8 cellular contexts compared by ENCODE assay signal in the genomic region with DNA sequence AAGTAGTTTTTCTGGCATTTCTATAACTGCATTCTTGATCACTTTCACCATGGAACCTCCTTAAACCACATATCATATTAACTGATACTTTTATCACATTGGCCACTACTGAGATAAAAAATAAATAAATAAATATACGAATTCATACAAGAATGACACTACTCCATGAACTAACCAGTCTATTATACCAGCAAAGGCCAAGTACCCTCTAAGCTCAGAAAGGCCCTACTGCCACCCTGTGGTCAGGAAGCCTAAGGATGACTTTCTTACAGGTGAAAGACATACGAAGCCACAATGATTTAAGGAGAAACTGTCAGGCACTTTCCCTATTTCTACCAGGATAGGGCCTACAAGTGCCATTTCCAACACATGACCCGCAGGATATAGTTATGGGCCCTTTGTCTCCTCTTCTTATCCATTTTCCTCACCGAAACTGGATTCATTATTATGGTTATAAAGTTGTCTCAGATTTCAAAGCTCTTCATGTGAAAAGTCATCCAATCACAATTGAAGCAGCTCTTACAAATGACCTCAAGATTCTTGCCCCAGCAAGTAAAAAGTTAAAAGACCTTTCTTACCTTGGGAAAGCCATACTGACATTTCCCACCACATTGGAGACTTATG. TPM values are rescaled to one million over a fixed set of nuclear protein-coding genes. Genes with fewer than 3 reads are reported as not detected.
DNase-seq lines count a peak whose midpoint lies in the region; ATAC-seq lines count a peak whose summit lies in the region.

No MANE protein-coding gene starts in this region.

- H3K36me3 ChIP-seq in Karpas-422 (ENCODE audit: insufficient read depth, low read length) (peaks cover 39% of the 10 kb centered on the region; the same call in 1 of the 2 replicates), adipocyte (ENCODE audit: control insufficient read depth, insufficient read depth, low read length, severe bottlenecking) (peaks cover 83% of the 10 kb centered on the region)

- H3K9ac ChIP-seq in Karpas-422 (ENCODE audit: low read length) = no peak overlapping the region
- H3K9ac ChIP-seq in adipocyte (ENCODE audit: low read length) = no peak overlapping the region

- intact Hi-C loops in cardiac septum (cut with DNase I) = loop anchor here (1.0 to 5.0 kb wide), 2 partner anchors 118 to 347 kb away; no protein-coding TSS in a partner anchor

- H3K9me2 ChIP-seq in Karpas-422 (replicated peaks; ENCODE audit: insufficient read depth, low read length) = no peaks in the 10 kb centered on the region

- H3K4me1 ChIP-seq in Karpas-422 (ENCODE audit: low read length) (peaks cover 12% of the 10 kb centered on the region), adipocyte (ENCODE audit: control insufficient read depth, insufficient read depth, low read length) (no peaks in the 10 kb centered on the region)

- peak; percentile 84 for DNase-seq in DMS53 (lab: John Stamatoyannopoulos, UW)
- DNase-seq in Karpas-422 = peak; percentile 89
- DNase-seq in SK-N-DZ (ENCODE audit: low spot score) = peak; percentile 35
- peak; percentile 70 for DNase-seq in adipocyte (ENCODE audit: low read depth)
- peak; percentile 78 for DNase-seq in cardiac septum (ENCODE audit: low spot score)
- peak; percentile 75 for DNase-seq in renal cortical epithelial cell (ENCODE audit: low read depth)
- DNase-seq in OCI-M2 (lab: John Stamatoyannopoulos, UW; ENCODE audit: unreplicated experiment) = no peak

- peaks cover 30% of the 10 kb centered on the region for H3K79me2 ChIP-seq in Karpas-422 (ENCODE audit: low read length)

- H3K27ac ChIP-seq in Karpas-422 (ENCODE audit: low read length) = peak overlapping the region; percentile 61

- H3K9me3 ChIP-seq in Karpas-422 (ENCODE audit: low read length) (no peaks in the 10 kb centered on the region), adipocyte (ENCODE audit: control insufficient read depth, low read length) (no peaks in the 10 kb centered on the region)

- H3K4me2 ChIP-seq in Karpas-422 (ENCODE audit: low read depth, low read length, poor library complexity, severe bottlenecking) = no peak overlapping the region

- H2AFZ ChIP-seq in Karpas-422 (ENCODE audit: low read length) = no peak overlapping the region

- H3K4me3 ChIP-seq in Karpas-422 (ENCODE audit: low read length) (no peak overlapping the region), adipocyte (ENCODE audit: low read length) (no peak overlapping the region)

- no peaks in the 10 kb centered on the region for H4K20me1 ChIP-seq in Karpas-422 (ENCODE audit: insufficient read depth, low read depth, low read length)

- H3K27me3 ChIP-seq in Karpas-422 (ENCODE audit: low read length) (no peaks in the 10 kb centered on the region), adipocyte (replicated peaks; ENCODE audit: control insufficient read depth, insufficient read depth, low read length) (no peaks in the 10 kb centered on the region)

- ATAC-seq in GM19324 (IDR thresholded peaks at IDR 0.05; ENCODE audit: low FRiP score, unreplicated experiment) = no peak

RNA-seq across cellular contexts. Expression of a gene that starts 23.9 kb away (rescaled TPM):
- 56.9 and 71.8 TPM in 2 replicates for total RNA-seq in Karpas-422 (2014; rRNA removed; shearing (Covaris generic); ENCODE audit: low replicate concordance)
- polyA plus RNA-seq in SK-N-DZ (2014; cell fraction: cytosol; rRNA removed) = 97.1 and 122 TPM in 2 replicates
- 91.4 and 99.0 TPM in 2 replicates for polyA plus RNA-seq in SK-N-DZ (2014; cell fraction: nucleus; rRNA removed)
- total RNA-seq in cardiac septum (54.1 TPM), renal cortical epithelial cell (70.0 and 71.1 TPM in 2 replicates)

RNA-seq across cellular contexts. Expression of a gene that starts 27.0 kb away (rescaled TPM):
- 248 and 524 TPM in 2 replicates for total RNA-seq in Karpas-422 (2014; rRNA removed; shearing (Covaris generic); ENCODE audit: low replicate concordance)
- 131 and 188 TPM in 2 replicates for polyA plus RNA-seq in SK-N-DZ (2014; cell fraction: cytosol; rRNA removed)
- polyA plus RNA-seq in SK-N-DZ (2014; cell fraction: nucleus; rRNA removed) = 126 and 143 TPM in 2 replicates
- total RNA-seq in cardiac septum (423 TPM), renal cortical epithelial cell (168 and 205 TPM in 2 replicates)

RNA-seq across cellular contexts. Expression of a gene that starts 32.4 kb away (rescaled TPM):
- 37.8 and 74.2 TPM in 2 replicates for total RNA-seq in Karpas-422 (2014; rRNA removed; shearing (Covaris generic); ENCODE audit: low replicate concordance)
- 0.05 and 0.97 TPM in 2 replicates for polyA plus RNA-seq in SK-N-DZ (2014; cell fraction: cytosol; rRNA removed)
- 0.31 TPM in 1 of 2 replicates, not detected in the other for polyA plus RNA-seq in SK-N-DZ (2014; cell fraction: nucleus; rRNA removed)
- 2.2 TPM for total RNA-seq in cardiac septum
- 2.5 and 14.2 TPM in 2 replicates for total RNA-seq in renal cortical epithelial cell

RNA-seq across cellular contexts. Expression of a gene that starts 50.4 kb away (rescaled TPM):
- total RNA-seq in Karpas-422 (2014; rRNA removed; shearing (Covaris generic); ENCODE audit: low replicate concordance) = 35.1 and 46.0 TPM in 2 replicates
- polyA plus RNA-seq in SK-N-DZ (2014; cell fraction: cytosol; rRNA removed) = 4.8 and 5.8 TPM in 2 replicates
- 4.2 and 4.5 TPM in 2 replicates for polyA plus RNA-seq in SK-N-DZ (2014; cell fraction: nucleus; rRNA removed)
- total RNA-seq in cardiac septum (4.7 TPM), renal cortical epithelial cell (35.4 and 42.1 TPM in 2 replicates)
